23 cellular contexts compared by ENCODE assay signal in the genomic region with DNA sequence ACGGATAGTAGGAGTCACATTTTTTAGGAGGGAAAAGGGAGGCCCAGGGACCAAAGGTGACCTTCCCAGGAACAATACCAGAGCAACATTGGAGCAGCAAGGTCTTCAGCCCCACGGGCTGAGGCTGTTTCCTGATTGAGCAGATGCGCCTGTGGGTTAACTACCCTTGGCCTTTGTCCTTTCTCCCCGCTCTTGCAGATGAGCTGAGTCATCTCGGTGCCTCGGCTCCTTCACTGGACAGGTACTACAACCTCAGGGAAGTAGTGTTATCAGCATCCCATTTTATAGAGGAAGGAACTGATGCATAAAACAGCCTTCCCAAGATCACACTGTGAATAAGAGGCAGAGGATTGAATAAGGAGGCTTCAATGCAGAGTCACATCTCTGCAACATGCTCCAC. TPM values are rescaled to one million over a fixed set of nuclear protein-coding genes. Genes with fewer than 3 reads are reported as not detected.
DNase-seq lines count a peak whose midpoint lies in the region; ATAC-seq, FAIRE-seq and TF ChIP-seq lines count a peak whose summit lies in the region.
"Had no signal": no experiment of that assay in that cellular context is flagged by ENCODE, and none has a peak within 500 bp of the region (broad histone marks: within the 10 kb centered on the region; RNA-seq: fewer than 3 reads in every experiment).

No MANE protein-coding gene starts in this region.

- peak overlapping the region; percentile 36 for H3K27ac ChIP-seq in C4-2B
- H3K27ac ChIP-seq: BLaER1 treated with 17β-estradiol and CSF1 and Interleukin-3, amounts not matched to agents 10 nM and 100 nM had no signal

- H3K4me1 Mint-ChIP-seq in stimulated activated effector memory CD8-positive, alpha-beta T cell treated with anti-CD3 and anti-CD28 coated beads, Interleukin-12 subunit alpha, Interleukin-12 subunit beta, amount 100 ng/mL, for 72 hours = peaks cover 17% of the 10 kb centered on the region

- no peak overlapping the region for H3K4me3 Mint-ChIP-seq in stimulated activated effector memory CD8-positive, alpha-beta T cell treated with anti-CD3 and anti-CD28 coated beads, Interleukin-12 subunit alpha, Interleukin-12 subunit beta, amount 100 ng/mL, for 72 hours
- H3K4me3 Mint-ChIP-seq: B cell; CD4-positive, CD25-positive, alpha-beta regulatory T cell; CD8-positive, alpha-beta memory T cell; IgD-negative memory B cell had no signal

- no peak overlapping the region for H3K4me3 ChIP-seq in bronchial epithelial cell (ENCODE audit: low read depth, low read length)
- H3K4me3 ChIP-seq in mucosa of descending colon = no peak overlapping the region
- H3K4me3 ChIP-seq: BLaER1 treated with 17β-estradiol and CSF1 and Interleukin-3, amounts not matched to agents 10 nM and 100 nM; GM12878 had no signal

- intact Hi-C loops in mucosa of descending colon (cut with DNase I, micrococcal nuclease) = no loop called here

- no peaks in the 10 kb centered on the region for H3K9me3 Mint-ChIP-seq in stimulated activated effector memory CD8-positive, alpha-beta T cell treated with anti-CD3 and anti-CD28 coated beads, Interleukin-12 subunit alpha, Interleukin-12 subunit beta, amount 100 ng/mL, for 72 hours
- H3K9me3 Mint-ChIP-seq: CD8-positive, alpha-beta memory T cell; IgD-negative memory B cell had no signal

- peak; percentile 40 for FAIRE-seq in bronchial epithelial cell (lab: Jason Lieb, UNC)
- FAIRE-seq: D721Med, GM12878, GM19239, H54, HTR-8/SVneo had no signal

- TF ChIP-seq CTCF in C4-2B (conservative IDR thresholded peaks at IDR 0.05) = no peak
- no peak for TF ChIP-seq CTCF in bronchial epithelial cell (IDR thresholded peaks at IDR 0.05; ENCODE audit: insufficient read depth, low read length, severe bottlenecking)
- TF ChIP-seq CTCF in mucosa of descending colon (IDR thresholded peaks at IDR 0.05) = no peak

- no peaks in the 10 kb centered on the region for H3K36me3 Mint-ChIP-seq in stimulated activated effector memory CD8-positive, alpha-beta T cell treated with anti-CD3 and anti-CD28 coated beads, Interleukin-12 subunit alpha, Interleukin-12 subunit beta, amount 100 ng/mL, for 72 hours
- H3K36me3 Mint-ChIP-seq: CD4-positive, CD25-positive, alpha-beta regulatory T cell; CD8-positive, alpha-beta memory T cell; IgD-negative memory B cell had no signal

- H3K36me3 ChIP-seq in bronchial epithelial cell (ENCODE audit: control insufficient read depth, insufficient read depth, low read length) (no peaks in the 10 kb centered on the region), mucosa of descending colon (ENCODE audit: low read depth) (no peaks in the 10 kb centered on the region)
- H3K36me3 ChIP-seq: BLaER1 treated with 17β-estradiol and CSF1 and Interleukin-3, amounts not matched to agents 10 nM and 100 nM had no signal

- peaks cover 5% of the 10 kb centered on the region for H3K4me1 ChIP-seq in mucosa of descending colon (ENCODE audit: low read depth)

- DNase-seq in ELF-1 (ENCODE audit: low read depth, low spot score) = peak; percentile 34
- no peak for DNase-seq in bronchial epithelial cell (ENCODE audit: low read depth)
- no peak for DNase-seq in mucosa of descending colon
- no peak for DNase-seq in cerebellar nuclear complex (lab: John Stamatoyannopoulos, UW)
- DNase-seq in stimulated activated effector memory CD8-positive, alpha-beta T cell treated with anti-CD3 and anti-CD28 coated beads, Interleukin-12 subunit alpha, Interleukin-12 subunit beta, amount 100 ng/mL, for 72 hours (ENCODE audit: low spot score in 2 of 2) = no peak
- DNase-seq: CD4-positive, CD25-positive, alpha-beta regulatory T cell; CD8-positive, alpha-beta memory T cell; COR-L47; DMS79 treated with DMSO at 0.1 percent for 48 hours; HCEC 1CT; KG1 had no signal

- H3K27me3 ChIP-seq in bronchial epithelial cell (ENCODE audit: control insufficient read depth, insufficient read depth, low read length) = peaks cover 5% of the 10 kb centered on the region
- H3K27me3 ChIP-seq: BLaER1 treated with 17β-estradiol and CSF1 and Interleukin-3, amounts not matched to agents 10 nM and 100 nM had no signal

- ATAC-seq in mucosa of descending colon = peak; percentile 80
- ATAC-seq in GM18502 (IDR thresholded peaks at IDR 0.05; ENCODE audit: poor library complexity, unreplicated experiment) = no peak
- ATAC-seq in stimulated activated effector memory CD8-positive, alpha-beta T cell treated with anti-CD3 and anti-CD28 coated beads, Interleukin-12 subunit alpha, Interleukin-12 subunit beta, amount 100 ng/mL, for 72 hours = no peak
- ATAC-seq: GM12878 had no signal

- H3K27ac Mint-ChIP-seq in stimulated activated effector memory CD8-positive, alpha-beta T cell treated with anti-CD3 and anti-CD28 coated beads, Interleukin-12 subunit alpha, Interleukin-12 subunit beta, amount 100 ng/mL, for 72 hours = no peak overlapping the region
- H3K27ac Mint-ChIP-seq: B cell; CD4-positive, CD25-positive, alpha-beta regulatory T cell; CD8-positive, alpha-beta memory T cell; IgD-negative memory B cell had no signal

- H3K9me3 ChIP-seq in mucosa of descending colon = no peaks in the 10 kb centered on the region
- H3K9me3 ChIP-seq: BLaER1 treated with 17β-estradiol and CSF1 and Interleukin-3, amounts not matched to agents 10 nM and 100 nM had no signal

RNA-seq across cellular contexts. Expression of a gene that starts 43.5 kb away (rescaled TPM):
- 5.8 and 19.1 TPM in 2 replicates for total RNA-seq in bronchial epithelial cell
- 100 to 1,000 TPM in 2 of 3 donors, 10 to 100 TPM in 1; 92.0 to 219 (median 160) TPM for total RNA-seq in mucosa of descending colon
- total RNA-seq: A172; CD4-positive, CD25-positive, alpha-beta regulatory T cell; G401 had no signal
